ENCODE assay signal across 22 cellular contexts in genomic region chr6:41836022-41836659, GRCh38. TPM values are rescaled to one million over a fixed set of nuclear protein-coding genes. Genes with fewer than 3 reads are reported as not detected.
DNase-seq lines count a peak whose midpoint lies in the region; TF ChIP-seq lines count a peak whose summit lies in the region.
"Had no signal": no experiment of that assay in that cellular context is flagged by ENCODE, and none has a peak within 500 bp of the region (broad histone marks: within the 10 kb centered on the region; RNA-seq: fewer than 3 reads in every experiment).

No MANE protein-coding gene starts in this region.

- intact Hi-C loops in stomach (cut with DNase I; ENCODE audit: low total_unique reads): no loop called here

- in situ Hi-C loops in SK-MEL-5 (cut with HindIII; ENCODE audit: low pct_unique_long_range_greater_than_20kb, low sequenced_read_pairs): no loop called here

- H3K9me3 ChIP-seq in stomach: no peaks in the 10 kb centered on the region
- H3K9me3 ChIP-seq: BE2C, uterus had no signal

- H3K4me1 Mint-ChIP-seq in osteocyte (ENCODE audit: unreplicated experiment): peaks cover 7% of the 10 kb centered on the region
- H3K4me1 Mint-ChIP-seq: endodermal cell, H9 had no signal

- peak overlapping the region; percentile 46 for H3K27ac Mint-ChIP-seq in osteocyte (ENCODE audit: unreplicated experiment)
- H3K27ac Mint-ChIP-seq: activated CD4-positive, alpha-beta T cell treated with anti-CD3 and anti-CD28 coated beads, Interleukin-2, amount 10 ng/mL, durations not matched to agents 7 days and 5 days; endodermal cell; H9; IgD-negative memory B cell had no signal

- TF ChIP-seq CTCF in osteocyte (IDR thresholded peaks at IDR 0.05): no peak
- TF ChIP-seq CTCF in stomach (IDR thresholded peaks at IDR 0.05): no peak

- H3K4me1 ChIP-seq in stomach: no peaks in the 10 kb centered on the region
- H3K4me1 ChIP-seq: BE2C, uterus had no signal

- DNase-seq in NCI-H2107 treated with DMSO at 0.1 percent for 48 hours (lab: John Stamatoyannopoulos, UW; ENCODE audit: unreplicated experiment) (peak; percentile 26), NCI-H2107 (lab: John Stamatoyannopoulos, UW) (no peak), SK-MEL-5 (ENCODE audit: low read depth, low spot score) (peak; percentile 40), fibroblast of gingiva (ENCODE audit: low read depth) (peak; percentile 19), osteocyte (ENCODE audit: extremely low spot score, unreplicated experiment) (no peak), stomach (no peak), DMS79 (lab: John Stamatoyannopoulos, UW) (no peak), NCI-H524 treated with DMSO at 0.1 percent for 48 hours (lab: John Stamatoyannopoulos, UW) (no peak)
- DNase-seq: 8988T; activated CD4-positive, alpha-beta T cell treated with anti-CD3 and anti-CD28 coated beads, Interleukin-2, amount 10 ng/mL, durations not matched to agents 7 days and 5 days; BE2C; endodermal cell; H9; left colon; NCI-H1105; NCI-H526 treated with DMSO at 0.1 percent for 48 hours; SHP77 treated with DMSO at 0.1 percent for 48 hours; stimulated activated CD4-positive, alpha-beta T cell treated with anti-CD3 and anti-CD28 coated beads, Interleukin-12 subunit alpha, Interleukin-12 subunit beta, amount 100 ng/mL, for 4 hours; substantia nigra; uterus had no signal

- TF ChIP-seq POLR2A in stomach (IDR thresholded peaks at IDR 0.05): no peak

- H3K9me3 Mint-ChIP-seq in osteocyte (ENCODE audit: unreplicated experiment): peaks cover 8% of the 10 kb centered on the region
- H3K9me3 Mint-ChIP-seq: activated CD4-positive, alpha-beta T cell treated with anti-CD3 and anti-CD28 coated beads, Interleukin-2, amount 10 ng/mL, durations not matched to agents 7 days and 5 days; endodermal cell; H9; IgD-negative memory B cell had no signal

- no peak overlapping the region for H3K27ac ChIP-seq in stomach
- H3K27ac ChIP-seq: uterus had no signal

- no peak for TF ChIP-seq EP300 in stomach (IDR thresholded peaks at IDR 0.05)

- H3K27me3 Mint-ChIP-seq in osteocyte (ENCODE audit: unreplicated experiment): no peaks in the 10 kb centered on the region
- H3K27me3 Mint-ChIP-seq: activated CD4-positive, alpha-beta T cell treated with anti-CD3 and anti-CD28 coated beads, Interleukin-2, amount 10 ng/mL, durations not matched to agents 7 days and 5 days; IgD-negative memory B cell had no signal

- no peaks in the 10 kb centered on the region for H3K27me3 ChIP-seq in stomach
- H3K27me3 ChIP-seq: BE2C, uterus had no signal

- H3K36me3 ChIP-seq in stomach: no peaks in the 10 kb centered on the region
- H3K36me3 ChIP-seq: BE2C, uterus had no signal

- no peak overlapping the region for H3K4me3 Mint-ChIP-seq in osteocyte (ENCODE audit: unreplicated experiment)
- H3K4me3 Mint-ChIP-seq: activated CD4-positive, alpha-beta T cell treated with anti-CD3 and anti-CD28 coated beads, Interleukin-2, amount 10 ng/mL, durations not matched to agents 7 days and 5 days; endodermal cell; H9; IgD-negative memory B cell had no signal

- WGBS in stomach, 5 donors: 87 to 90% (median 87%) methylated on average over 5 of the region's 5 CpGs

- H3K4me3 ChIP-seq in stomach: no peak overlapping the region
- H3K4me3 ChIP-seq: uterus had no signal

- peaks cover 5% of the 10 kb centered on the region for H3K36me3 Mint-ChIP-seq in osteocyte (ENCODE audit: unreplicated experiment)

RNA-seq across cellular contexts. Expression of gene TOMM6, which starts 48.6 kb away (rescaled TPM):
- 164 and 236 TPM in 2 replicates for total RNA-seq in SK-MEL-5 (2014; rRNA removed; shearing (Covaris generic))
- polyA plus RNA-seq in SK-MEL-5 (2015; cell fraction: cytosol; rRNA removed): 351 and 557 TPM in 2 replicates
- polyA plus RNA-seq in SK-MEL-5 (2015; cell fraction: nucleus; rRNA removed): 59.6 and 70.4 TPM in 2 replicates
- total RNA-seq in osteocyte (133 TPM in 2 replicates), stomach (100 to 1,000 TPM in 2 of 5 donors, 10 to 100 TPM in 3; 11.9 to 159 (median 68.7) TPM)
- 100 to 1,000 TPM; 308 to 343 (median 323) TPM for polyA plus RNA-seq in stomach

RNA-seq across cellular contexts. Expression of gene PRICKLE4, which starts 55.6 kb away (rescaled TPM):
- total RNA-seq in SK-MEL-5 (2014; rRNA removed; shearing (Covaris generic)): not detected in 2 replicates
- polyA plus RNA-seq in SK-MEL-5 (2015; cell fraction: cytosol; rRNA removed): 0.14 and 0.29 TPM in 2 replicates
- polyA plus RNA-seq in SK-MEL-5 (2015; cell fraction: nucleus; rRNA removed): 5.1 and 17.0 TPM in 2 replicates
- total RNA-seq in osteocyte (1.9 and 2.3 TPM in 2 replicates), stomach (10 to 100 TPM in 3 of 5 donors, 1 to 10 TPM in 2; 4.4 to 77.0 (median 27.8) TPM)
- polyA plus RNA-seq in stomach: 1 to 10 TPM in 2 of 3 donors, not detected in 1; 1.9 to 4.8 TPM
- total RNA-seq: activated CD4-positive, alpha-beta T cell treated with anti-CD3 and anti-CD28 coated beads, Interleukin-2, amount 10 ng/mL, durations not matched to agents 7 days and 5 days; G401 had no signal
- polyA plus RNA-seq: IgD-negative memory B cell had no signal

RNA-seq across cellular contexts. Expression of gene FRS3, which starts 56.4 kb away (rescaled TPM):
- total RNA-seq in SK-MEL-5 (2014; rRNA removed; shearing (Covaris generic)): 0.61 and 2.2 TPM in 2 replicates
- 3.1 and 4.6 TPM in 2 replicates for polyA plus RNA-seq in SK-MEL-5 (2015; cell fraction: cytosol; rRNA removed)
- 7.5 and 11.9 TPM in 2 replicates for polyA plus RNA-seq in SK-MEL-5 (2015; cell fraction: nucleus; rRNA removed)
- total RNA-seq in osteocyte (3.4 and 3.9 TPM in 2 replicates), stomach (10 to 100 TPM in 1 of 5 donors, 1 to 10 TPM in 3, under 1 TPM in 1; 0.29 to 22.2 (median 3.1) TPM)
- 1 to 10 TPM; 2.9 to 4.4 (median 4.1) TPM for polyA plus RNA-seq in stomach

RNA-seq across cellular contexts. Expression of gene USP49, which starts 59.0 kb away (rescaled TPM):
- 0.85 and 1.8 TPM in 2 replicates for total RNA-seq in SK-MEL-5 (2014; rRNA removed; shearing (Covaris generic))
- polyA plus RNA-seq in SK-MEL-5 (2015; cell fraction: cytosol; rRNA removed): 0.99 and 1.8 TPM in 2 replicates
- 6.4 and 6.8 TPM in 2 replicates for polyA plus RNA-seq in SK-MEL-5 (2015; cell fraction: nucleus; rRNA removed)
- total RNA-seq in osteocyte (5.2 and 5.4 TPM in 2 replicates), stomach (10 to 100 TPM in 2 of 5 donors, 1 to 10 TPM in 3; 4.0 to 26.3 (median 5.7) TPM)
- polyA plus RNA-seq in stomach: 1 to 10 TPM in 1 of 3 donors, under 1 TPM in 2; 0.50 to 1.2 (median 0.58) TPM

Comparison
In these comparisons a context has a peak if more than half of its experiments do, and no peak if none do; other contexts are left out.
1. DNase-seq: peak in NCI-H2107 treated with DMSO at 0.1 percent for 48 hours (single experiment), SK-MEL-5 (single experiment) and fibroblast of gingiva (single experiment); none in NCI-H2107 (single experiment), osteocyte (single experiment), stomach (single experiment), DMS79 (single experiment) and NCI-H524 treated with DMSO at 0.1 percent for 48 hours (single experiment).